Comparison of ENCODE assay signal across 8 cellular contexts in genomic region chr7:64562246-64562620, GRCh38. TPM values are rescaled to one million over a fixed set of nuclear protein-coding genes. Genes with fewer than 3 reads are reported as not detected.
A peak's percentile ranks its signal among the peaks of the same experiment; 100 is the strongest.
DNase-seq lines count a peak whose midpoint lies in the region; ATAC-seq and TF ChIP-seq lines count a peak whose summit lies in the region.

No MANE protein-coding gene starts in this region.

- peak overlapping the region; percentile 99 to 100 for H3K4me3 Mint-ChIP-seq in activated T-cell treated with anti-CD3 and anti-CD28 coated beads, Interleukin-2, amount 50 U/mL, for 72 hours
- H3K4me3 Mint-ChIP-seq in activated T-helper 1 cell treated with anti-CD3 and anti-CD28 coated beads, Interleukin-12 subunit alpha, Interleukin-12 subunit beta, Interleukin-2, Interleukin-4 antibody, amounts not matched to agents 30 ng/mL and 10 ng/mL and 1 ng/mL, durations not matched to agents 14 hours and 24 hours and 36 hours = peak overlapping the region; percentile 99

- H3K27ac Mint-ChIP-seq in activated T-cell treated with anti-CD3 and anti-CD28 coated beads, Interleukin-2, amount 50 U/mL, for 72 hours = peak overlapping the region; percentile 97
- peak overlapping the region; percentile 98 for H3K27ac Mint-ChIP-seq in activated T-helper 1 cell treated with anti-CD3 and anti-CD28 coated beads, Interleukin-12 subunit alpha, Interleukin-12 subunit beta, Interleukin-2, Interleukin-4 antibody, amounts not matched to agents 30 ng/mL and 10 ng/mL and 1 ng/mL, durations not matched to agents 14 hours and 24 hours and 36 hours

- H3K9me3 Mint-ChIP-seq in activated T-cell treated with anti-CD3 and anti-CD28 coated beads, Interleukin-2, amount 50 U/mL, for 72 hours = peaks cover 0 to 4% of the 10 kb centered on the region in 2 donors
- H3K9me3 Mint-ChIP-seq in activated T-helper 1 cell treated with anti-CD3 and anti-CD28 coated beads, Interleukin-12 subunit alpha, Interleukin-12 subunit beta, Interleukin-2, Interleukin-4 antibody, amounts not matched to agents 30 ng/mL and 10 ng/mL and 1 ng/mL, durations not matched to agents 14 hours and 24 hours and 36 hours = peaks cover 31% of the 10 kb centered on the region

- no peak for DNase-seq in activated T-cell treated with anti-CD3 and anti-CD28 coated beads, Interleukin-2, amount 50 U/mL, for 72 hours
- DNase-seq in activated T-cell treated with anti-CD3 and anti-CD28 coated beads for 4 hours (no peak), testis (no peak), Ammon's horn (ENCODE audit: low spot score) (no peak), iPS-NIHi11 (ENCODE audit: low spot score) (no peak)
- DNase-seq in activated T-helper 1 cell treated with anti-CD3 and anti-CD28 coated beads, Interleukin-12 subunit alpha, Interleukin-12 subunit beta, Interleukin-2, Interleukin-4 antibody, amounts not matched to agents 30 ng/mL and 10 ng/mL and 1 ng/mL, durations not matched to agents 14 hours and 24 hours and 36 hours (ENCODE audit: low spot score) = no peak
- DNase-seq in activated CD4-positive, alpha-beta T cell treated with anti-CD3 and anti-CD28 coated beads, Interleukin-2, amount 50 U/mL, for 1 hour = no peak

- no peaks in the 10 kb centered on the region for H3K27me3 ChIP-seq in testis

- intact Hi-C loops in activated T-helper 1 cell treated with anti-CD3 and anti-CD28 coated beads, Interleukin-12 subunit alpha, Interleukin-12 subunit beta, Interleukin-2, Interleukin-4 antibody, amounts not matched to agents 30 ng/mL and 10 ng/mL and 1 ng/mL, durations not matched to agents 14 hours and 24 hours and 36 hours (cut with micrococcal nuclease) = loop anchor here (2.0 to 10.0 kb wide), 5 partner anchors 105 to 810 kb away; partner anchors contain the start of genes ERV3-1, ZNF107 and ZNF92
- intact Hi-C loops in testis (cut with DNase I; ENCODE audit: low total_unique reads) = no loop called here

- no peak for TF ChIP-seq POLR2A in testis (IDR thresholded peaks at IDR 0.05)

- H3K9me3 ChIP-seq in iPS-18c (ENCODE audit: control insufficient read depth, insufficient read depth, low read length) (peaks cover 2% of the 10 kb centered on the region), testis (no peaks in the 10 kb centered on the region)

- H3K4me3 ChIP-seq in iPS-18c (ENCODE audit: insufficient read depth, low read depth, low read length) (peak overlapping the region; percentile 87), testis (peak overlapping the region; percentile 75 to 89)

- H3K4me1 Mint-ChIP-seq in activated T-cell treated with anti-CD3 and anti-CD28 coated beads, Interleukin-2, amount 50 U/mL, for 72 hours (ENCODE audit: low read depth) = peaks cover 25% of the 10 kb centered on the region
- peaks cover 18% of the 10 kb centered on the region for H3K4me1 Mint-ChIP-seq in activated T-helper 1 cell treated with anti-CD3 and anti-CD28 coated beads, Interleukin-12 subunit alpha, Interleukin-12 subunit beta, Interleukin-2, Interleukin-4 antibody, amounts not matched to agents 30 ng/mL and 10 ng/mL and 1 ng/mL, durations not matched to agents 14 hours and 24 hours and 36 hours (ENCODE audit: low read depth)

- peak overlapping the region; percentile 88 to 91 for H3K27ac ChIP-seq in testis

- no peaks in the 10 kb centered on the region for H3K27me3 Mint-ChIP-seq in activated T-cell treated with anti-CD3 and anti-CD28 coated beads, Interleukin-2, amount 50 U/mL, for 72 hours (ENCODE audit: low read depth)
- H3K27me3 Mint-ChIP-seq in activated T-helper 1 cell treated with anti-CD3 and anti-CD28 coated beads, Interleukin-12 subunit alpha, Interleukin-12 subunit beta, Interleukin-2, Interleukin-4 antibody, amounts not matched to agents 30 ng/mL and 10 ng/mL and 1 ng/mL, durations not matched to agents 14 hours and 24 hours and 36 hours (ENCODE audit: insufficient read depth) = no peaks in the 10 kb centered on the region

- ATAC-seq in activated T-cell treated with anti-CD3 and anti-CD28 coated beads, Interleukin-2, amount 50 U/mL, for 72 hours (replicated peaks in 1 of 2) = peak; percentile 2

- TF ChIP-seq CTCF in testis (IDR thresholded peaks at IDR 0.05) = no peak

- H3K4me1 ChIP-seq in testis = peaks cover 24% of the 10 kb centered on the region

- peaks cover 10 to 42% of the 10 kb centered on the region in 2 donors for H3K36me3 Mint-ChIP-seq in activated T-cell treated with anti-CD3 and anti-CD28 coated beads, Interleukin-2, amount 50 U/mL, for 72 hours (ENCODE audit: insufficient read depth in 2 of 2)
- peaks cover 24% of the 10 kb centered on the region for H3K36me3 Mint-ChIP-seq in activated T-helper 1 cell treated with anti-CD3 and anti-CD28 coated beads, Interleukin-12 subunit alpha, Interleukin-12 subunit beta, Interleukin-2, Interleukin-4 antibody, amounts not matched to agents 30 ng/mL and 10 ng/mL and 1 ng/mL, durations not matched to agents 14 hours and 24 hours and 36 hours (ENCODE audit: low read depth)

- WGBS in testis, 2 donors = 8 to 16% methylated on average over 4 of the region's 4 CpGs

- H3K36me3 ChIP-seq in testis (ENCODE audit: low read depth, missing control alignments) = no peaks in the 10 kb centered on the region

RNA-seq across cellular contexts. Expression of gene ZNF680, which starts 0.6 kb away (rescaled TPM):
- total RNA-seq in activated T-cell treated with anti-CD3 and anti-CD28 coated beads, Interleukin-2, amount 50 U/mL, for 72 hours = 10 to 100 TPM; 15.4 to 15.8 TPM
- total RNA-seq in activated T-helper 1 cell treated with anti-CD3 and anti-CD28 coated beads, Interleukin-12 subunit alpha, Interleukin-12 subunit beta, Interleukin-2, Interleukin-4 antibody, amounts not matched to agents 30 ng/mL and 10 ng/mL and 1 ng/mL, durations not matched to agents 14 hours and 24 hours and 36 hours = 8.5 and 12.2 TPM in 2 replicates
- 10 to 100 TPM; 19.4 to 19.5 TPM for total RNA-seq in testis
- polyA plus RNA-seq in testis (ENCODE audit: insufficient read depth, low read depth, low replicate concordance) = 2.9 TPM
